Comparison of ENCODE assay signal across 3 cellular contexts in the genomic region with DNA sequence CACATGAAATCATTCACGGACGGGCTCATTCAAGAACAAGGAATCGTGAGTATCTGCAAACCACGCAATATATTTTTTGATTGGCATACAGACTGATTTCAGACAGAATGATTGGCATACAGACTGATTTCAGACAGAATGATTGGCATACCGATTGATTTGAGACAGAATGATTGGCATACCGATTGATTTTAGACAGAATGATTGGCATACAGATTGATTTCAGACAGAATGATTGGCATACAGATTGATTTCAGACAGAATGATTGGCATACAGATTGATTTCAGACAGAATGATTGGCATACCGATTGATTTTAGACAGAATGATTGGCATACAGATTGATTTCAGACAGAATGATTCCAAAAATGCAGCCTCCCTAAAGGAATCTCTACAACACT. TPM values are rescaled to one million over a fixed set of nuclear protein-coding genes. Genes with fewer than 3 reads are reported as not detected.
"Had no signal": no experiment of that assay in that cellular context is flagged by ENCODE, and none has a peak within 500 bp of the region (broad histone marks: within the 10 kb centered on the region; RNA-seq: fewer than 3 reads in every experiment).

No MANE protein-coding gene starts in this region.

RNA-seq across cellular contexts. Expression of gene VIPR2, which starts 12.0 kb away (rescaled TPM):
- total RNA-seq: LHCN-M2, M059J, MCF 10A had no signal
